Comparison of ENCODE assay signal across 27 cellular contexts in the genomic region with DNA sequence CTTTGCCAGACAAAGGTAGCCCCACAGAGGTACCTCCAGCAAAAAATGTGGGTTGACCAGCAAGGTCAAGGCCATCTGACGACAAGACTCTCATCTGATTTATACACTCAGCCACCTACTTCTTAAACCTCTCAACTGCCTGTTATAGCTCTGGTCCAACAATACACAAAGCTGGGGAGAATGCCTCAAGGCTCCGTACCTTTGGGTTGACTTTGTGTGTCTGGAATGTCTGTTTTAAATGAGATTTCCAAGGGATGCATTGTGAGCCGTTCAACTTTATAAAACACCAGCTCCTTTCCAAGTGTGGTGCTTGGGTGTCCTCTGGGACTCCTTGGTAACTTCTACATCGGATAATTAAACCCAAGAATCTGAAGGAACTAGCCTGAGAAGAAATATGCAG.
"Had no signal": no experiment of that assay in that cellular context is flagged by ENCODE, and none has a peak within 500 bp of the region (broad histone marks: within the 10 kb centered on the region; RNA-seq: fewer than 3 reads in every experiment).

No MANE protein-coding gene starts in this region.

- H3K9me3 ChIP-seq: gastrocnemius medialis, lower lobe of right lung, mucosa of descending colon, neutrophil, right atrium auricular region, thyroid gland had no signal

- DNase-seq: dorsolateral prefrontal cortex; effector CD4-positive, alpha-beta T cell; gastrocnemius medialis; head of caudate nucleus; left cardiac atrium; left ventricle myocardium superior; lower lobe of right lung; mucosa of descending colon; naive B cell; stimulated activated CD4-positive, alpha-beta T cell treated with anti-CD3 and anti-CD28 coated beads, Interleukin-12 subunit alpha, Interleukin-12 subunit beta, amount 100 ng/mL, for 4 hours; stimulated activated CD4-positive, alpha-beta T cell treated with anti-CD3 and anti-CD28 coated beads, Interleukin-1b, Interleukin-23, amount 100 ng/mL, for 48 hours; stimulated activated CD4-positive, alpha-beta T cell treated with anti-CD3 and anti-CD28 coated beads, Interleukin-4, amount 100 ng/mL, for 1 hour; stimulated activated CD8-positive, alpha-beta memory T cell treated with anti-CD3 and anti-CD28 coated beads, Interleukin-4, amount 100 ng/mL, for 48 hours; stimulated activated naive CD4-positive, alpha-beta T cell; stimulated activated naive CD8-positive, alpha-beta T cell treated with anti-CD3 and anti-CD28 coated beads, Interleukin-15, amount 100 ng/mL, for 72 hours; thyroid gland had no signal

- H3K27me3 ChIP-seq: dorsolateral prefrontal cortex, gastrocnemius medialis, right atrium auricular region, thyroid gland had no signal

- H3K4me1 ChIP-seq: gastrocnemius medialis, lower lobe of right lung, parathyroid adenoma, right atrium auricular region, thyroid gland had no signal

- ATAC-seq: gastrocnemius medialis; left cardiac atrium; left ventricle myocardium superior; lower lobe of right lung; mucosa of descending colon; natural killer cell treated with Interleukin-12 subunit alpha and Interleukin-12 subunit beta and Interleukin-15 and Interleukin-18, amount 100 ng/mL, for 72 hours; sciatic nerve; stimulated activated naive CD8-positive, alpha-beta T cell treated with anti-CD3 and anti-CD28 coated beads, Interleukin-15, amount 100 ng/mL, for 72 hours had no signal

- H3K9me3 Mint-ChIP-seq: natural killer cell treated with Interleukin-12 subunit alpha and Interleukin-12 subunit beta and Interleukin-15 and Interleukin-18, amount 100 ng/mL, for 72 hours; neural crest cell; stimulated activated naive CD8-positive, alpha-beta T cell treated with anti-CD3 and anti-CD28 coated beads, Interleukin-15, amount 100 ng/mL, for 72 hours; type B pancreatic cell had no signal

- H2AFZ ChIP-seq: parathyroid adenoma had no signal

- H3K4me3 Mint-ChIP-seq: memory B cell; mesothelial cell of epicardium; naive B cell; natural killer cell treated with Interleukin-12 subunit alpha and Interleukin-12 subunit beta and Interleukin-15 and Interleukin-18, amount 100 ng/mL, for 72 hours; neural crest cell; stimulated activated naive CD8-positive, alpha-beta T cell treated with anti-CD3 and anti-CD28 coated beads, Interleukin-15, amount 100 ng/mL, for 72 hours; type B pancreatic cell had no signal

- H3K79me2 ChIP-seq: parathyroid adenoma had no signal

- H3K27ac Mint-ChIP-seq: memory B cell; mesothelial cell of epicardium; naive B cell; natural killer cell treated with Interleukin-12 subunit alpha and Interleukin-12 subunit beta and Interleukin-15 and Interleukin-18, amount 100 ng/mL, for 72 hours; progenitor cell of endocrine pancreas; stimulated activated naive CD8-positive, alpha-beta T cell treated with anti-CD3 and anti-CD28 coated beads, Interleukin-15, amount 100 ng/mL, for 72 hours; type B pancreatic cell had no signal

- H3K4me2 ChIP-seq: smooth muscle cell had no signal

- H3K36me3 ChIP-seq: gastrocnemius medialis, lower lobe of right lung, neutrophil, right atrium auricular region, thyroid gland had no signal

- H3K4me1 Mint-ChIP-seq: memory B cell; naive B cell; neural crest cell; stimulated activated naive CD8-positive, alpha-beta T cell treated with anti-CD3 and anti-CD28 coated beads, Interleukin-15, amount 100 ng/mL, for 72 hours had no signal

- H3K27ac ChIP-seq: dorsolateral prefrontal cortex, gastrocnemius medialis, lower lobe of right lung, neutrophil, parathyroid adenoma, right atrium auricular region, thyroid gland had no signal

- H3K27me3 Mint-ChIP-seq: naive B cell had no signal

- H3K4me3 ChIP-seq: dorsolateral prefrontal cortex, gastrocnemius medialis, lower lobe of right lung, mucosa of descending colon, right atrium auricular region, smooth muscle cell, thyroid gland had no signal

- H3K9ac ChIP-seq: parathyroid adenoma had no signal

- H3K36me3 Mint-ChIP-seq: memory B cell; mesothelial cell of epicardium; naive B cell; natural killer cell treated with Interleukin-12 subunit alpha and Interleukin-12 subunit beta and Interleukin-15 and Interleukin-18, amount 100 ng/mL, for 72 hours; type B pancreatic cell had no signal
